In the genomic region with DNA sequence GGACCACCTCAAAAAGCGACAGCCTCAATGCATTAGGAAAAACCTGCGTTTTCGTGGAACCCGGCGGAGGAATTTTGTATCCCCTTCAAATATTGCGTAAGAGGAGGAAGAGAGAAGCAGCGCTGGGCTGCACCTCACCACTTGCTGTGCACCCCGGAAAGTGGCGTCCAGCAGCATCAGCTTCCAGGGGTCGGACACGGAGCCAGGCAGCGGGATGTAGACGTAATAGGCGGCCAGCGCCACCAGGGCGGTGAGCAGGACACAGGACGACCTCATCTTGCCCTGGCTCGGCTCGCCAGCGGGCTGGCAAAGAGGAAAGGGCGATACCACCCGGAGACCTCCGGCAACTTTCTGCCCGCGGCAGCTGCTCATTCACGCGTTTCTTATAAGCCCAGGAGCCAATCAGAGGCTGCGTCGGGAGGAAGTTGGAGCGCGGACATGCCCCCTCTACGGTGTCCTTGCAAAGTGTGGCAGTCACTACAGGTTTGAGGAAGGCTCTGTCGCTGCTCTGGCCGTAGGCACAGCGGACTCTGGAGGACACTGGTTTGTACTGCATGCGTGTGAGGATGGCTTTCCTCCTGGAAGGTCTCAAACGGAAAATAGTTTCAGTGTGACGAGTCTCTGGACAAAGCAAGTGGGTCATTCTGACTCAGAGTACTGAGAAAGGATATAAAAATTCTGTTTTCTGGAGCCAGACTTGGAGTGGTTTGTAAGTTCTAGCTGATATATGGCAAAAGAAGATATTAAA, we compare ENCODE assay signal across 1 cellular context.
A peak's percentile ranks its signal among the peaks of the same experiment; 100 is the strongest.
TF ChIP-seq lines count a peak whose summit lies in the region.

A gene with protein sequence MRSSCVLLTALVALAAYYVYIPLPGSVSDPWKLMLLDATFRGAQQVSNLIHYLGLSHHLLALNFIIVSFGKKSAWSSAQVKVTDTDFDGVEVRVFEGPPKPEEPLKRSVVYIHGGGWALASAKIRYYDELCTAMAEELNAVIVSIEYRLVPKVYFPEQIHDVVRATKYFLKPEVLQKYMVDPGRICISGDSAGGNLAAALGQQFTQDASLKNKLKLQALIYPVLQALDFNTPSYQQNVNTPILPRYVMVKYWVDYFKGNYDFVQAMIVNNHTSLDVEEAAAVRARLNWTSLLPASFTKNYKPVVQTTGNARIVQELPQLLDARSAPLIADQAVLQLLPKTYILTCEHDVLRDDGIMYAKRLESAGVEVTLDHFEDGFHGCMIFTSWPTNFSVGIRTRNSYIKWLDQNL (minus strand): TSS at position 359 of the 748 bp plus-strand sequence. CDS start 83 bp downstream, at position 276.

TF ChIP-seq in HepG2, 621 proteins besides CTCF, POLR2A, EP300 and RAD21 (continued from another document and continues in another):
- TF ChIP-seq, protein P1, sequence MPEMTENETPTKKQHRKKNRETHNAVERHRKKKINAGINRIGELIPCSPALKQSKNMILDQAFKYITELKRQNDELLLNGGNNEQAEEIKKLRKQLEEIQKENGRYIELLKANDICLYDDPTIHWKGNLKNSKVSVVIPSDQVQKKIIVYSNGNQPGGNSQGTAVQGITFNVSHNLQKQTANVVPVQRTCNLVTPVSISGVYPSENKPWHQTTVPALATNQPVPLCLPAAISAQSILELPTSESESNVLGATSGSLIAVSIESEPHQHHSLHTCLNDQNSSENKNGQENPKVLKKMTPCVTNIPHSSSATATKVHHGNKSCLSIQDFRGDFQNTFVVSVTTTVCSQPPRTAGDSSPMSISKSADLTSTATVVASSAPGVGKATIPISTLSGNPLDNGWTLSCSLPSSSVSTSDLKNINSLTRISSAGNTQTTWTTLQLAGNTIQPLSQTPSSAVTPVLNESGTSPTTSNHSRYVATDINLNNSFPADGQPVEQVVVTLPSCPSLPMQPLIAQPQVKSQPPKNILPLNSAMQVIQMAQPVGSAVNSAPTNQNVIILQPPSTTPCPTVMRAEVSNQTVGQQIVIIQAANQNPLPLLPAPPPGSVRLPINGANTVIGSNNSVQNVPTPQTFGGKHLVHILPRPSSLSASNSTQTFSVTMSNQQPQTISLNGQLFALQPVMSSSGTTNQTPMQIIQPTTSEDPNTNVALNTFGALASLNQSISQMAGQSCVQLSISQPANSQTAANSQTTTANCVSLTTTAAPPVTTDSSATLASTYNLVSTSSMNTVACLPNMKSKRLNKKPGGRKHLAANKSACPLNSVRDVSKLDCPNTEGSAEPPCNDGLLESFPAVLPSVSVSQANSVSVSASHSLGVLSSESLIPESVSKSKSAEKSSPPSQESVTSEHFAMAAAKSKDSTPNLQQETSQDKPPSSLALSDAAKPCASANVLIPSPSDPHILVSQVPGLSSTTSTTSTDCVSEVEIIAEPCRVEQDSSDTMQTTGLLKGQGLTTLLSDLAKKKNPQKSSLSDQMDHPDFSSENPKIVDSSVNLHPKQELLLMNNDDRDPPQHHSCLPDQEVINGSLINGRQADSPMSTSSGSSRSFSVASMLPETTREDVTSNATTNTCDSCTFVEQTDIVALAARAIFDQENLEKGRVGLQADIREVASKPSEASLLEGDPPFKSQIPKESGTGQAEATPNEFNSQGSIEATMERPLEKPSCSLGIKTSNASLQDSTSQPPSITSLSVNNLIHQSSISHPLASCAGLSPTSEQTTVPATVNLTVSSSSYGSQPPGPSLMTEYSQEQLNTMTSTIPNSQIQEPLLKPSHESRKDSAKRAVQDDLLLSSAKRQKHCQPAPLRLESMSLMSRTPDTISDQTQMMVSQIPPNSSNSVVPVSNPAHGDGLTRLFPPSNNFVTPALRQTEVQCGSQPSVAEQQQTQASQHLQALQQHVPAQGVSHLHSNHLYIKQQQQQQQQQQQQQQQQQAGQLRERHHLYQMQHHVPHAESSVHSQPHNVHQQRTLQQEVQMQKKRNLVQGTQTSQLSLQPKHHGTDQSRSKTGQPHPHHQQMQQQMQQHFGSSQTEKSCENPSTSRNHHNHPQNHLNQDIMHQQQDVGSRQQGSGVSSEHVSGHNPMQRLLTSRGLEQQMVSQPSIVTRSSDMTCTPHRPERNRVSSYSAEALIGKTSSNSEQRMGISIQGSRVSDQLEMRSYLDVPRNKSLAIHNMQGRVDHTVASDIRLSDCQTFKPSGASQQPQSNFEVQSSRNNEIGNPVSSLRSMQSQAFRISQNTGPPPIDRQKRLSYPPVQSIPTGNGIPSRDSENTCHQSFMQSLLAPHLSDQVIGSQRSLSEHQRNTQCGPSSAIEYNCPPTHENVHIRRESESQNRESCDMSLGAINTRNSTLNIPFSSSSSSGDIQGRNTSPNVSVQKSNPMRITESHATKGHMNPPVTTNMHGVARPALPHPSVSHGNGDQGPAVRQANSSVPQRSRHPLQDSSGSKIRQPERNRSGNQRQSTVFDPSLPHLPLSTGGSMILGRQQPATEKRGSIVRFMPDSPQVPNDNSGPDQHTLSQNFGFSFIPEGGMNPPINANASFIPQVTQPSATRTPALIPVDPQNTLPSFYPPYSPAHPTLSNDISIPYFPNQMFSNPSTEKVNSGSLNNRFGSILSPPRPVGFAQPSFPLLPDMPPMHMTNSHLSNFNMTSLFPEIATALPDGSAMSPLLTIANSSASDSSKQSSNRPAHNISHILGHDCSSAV (CRISPR knock-in tag; IDR thresholded peaks at IDR 0.05; ENCODE audit: borderline replicate concordance) = no peak
- TF ChIP-seq, protein P2, sequence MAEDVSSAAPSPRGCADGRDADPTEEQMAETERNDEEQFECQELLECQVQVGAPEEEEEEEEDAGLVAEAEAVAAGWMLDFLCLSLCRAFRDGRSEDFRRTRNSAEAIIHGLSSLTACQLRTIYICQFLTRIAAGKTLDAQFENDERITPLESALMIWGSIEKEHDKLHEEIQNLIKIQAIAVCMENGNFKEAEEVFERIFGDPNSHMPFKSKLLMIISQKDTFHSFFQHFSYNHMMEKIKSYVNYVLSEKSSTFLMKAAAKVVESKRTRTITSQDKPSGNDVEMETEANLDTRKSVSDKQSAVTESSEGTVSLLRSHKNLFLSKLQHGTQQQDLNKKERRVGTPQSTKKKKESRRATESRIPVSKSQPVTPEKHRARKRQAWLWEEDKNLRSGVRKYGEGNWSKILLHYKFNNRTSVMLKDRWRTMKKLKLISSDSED (CRISPR knock-in tag; IDR thresholded peaks at IDR 0.05) = no peak
- TF ChIP-seq, protein P3, sequence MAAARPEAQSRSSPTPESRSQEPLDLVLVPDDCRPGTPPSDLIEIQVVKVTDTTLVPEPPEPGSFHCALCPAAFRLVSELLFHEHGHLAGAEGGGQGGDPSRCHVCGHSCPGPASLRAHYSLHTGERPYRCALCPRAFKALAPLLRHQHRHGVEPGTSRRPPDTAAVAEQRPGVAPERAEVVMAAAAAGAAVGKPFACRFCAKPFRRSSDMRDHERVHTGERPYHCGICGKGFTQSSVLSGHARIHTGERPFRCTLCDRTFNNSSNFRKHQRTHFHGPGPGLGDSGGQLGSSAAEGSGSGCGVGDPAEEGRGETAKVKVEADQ (CRISPR knock-in tag; IDR thresholded peaks at IDR 0.05; ENCODE audit: borderline replicate concordance) = no peak
- TF ChIP-seq, protein P4, sequence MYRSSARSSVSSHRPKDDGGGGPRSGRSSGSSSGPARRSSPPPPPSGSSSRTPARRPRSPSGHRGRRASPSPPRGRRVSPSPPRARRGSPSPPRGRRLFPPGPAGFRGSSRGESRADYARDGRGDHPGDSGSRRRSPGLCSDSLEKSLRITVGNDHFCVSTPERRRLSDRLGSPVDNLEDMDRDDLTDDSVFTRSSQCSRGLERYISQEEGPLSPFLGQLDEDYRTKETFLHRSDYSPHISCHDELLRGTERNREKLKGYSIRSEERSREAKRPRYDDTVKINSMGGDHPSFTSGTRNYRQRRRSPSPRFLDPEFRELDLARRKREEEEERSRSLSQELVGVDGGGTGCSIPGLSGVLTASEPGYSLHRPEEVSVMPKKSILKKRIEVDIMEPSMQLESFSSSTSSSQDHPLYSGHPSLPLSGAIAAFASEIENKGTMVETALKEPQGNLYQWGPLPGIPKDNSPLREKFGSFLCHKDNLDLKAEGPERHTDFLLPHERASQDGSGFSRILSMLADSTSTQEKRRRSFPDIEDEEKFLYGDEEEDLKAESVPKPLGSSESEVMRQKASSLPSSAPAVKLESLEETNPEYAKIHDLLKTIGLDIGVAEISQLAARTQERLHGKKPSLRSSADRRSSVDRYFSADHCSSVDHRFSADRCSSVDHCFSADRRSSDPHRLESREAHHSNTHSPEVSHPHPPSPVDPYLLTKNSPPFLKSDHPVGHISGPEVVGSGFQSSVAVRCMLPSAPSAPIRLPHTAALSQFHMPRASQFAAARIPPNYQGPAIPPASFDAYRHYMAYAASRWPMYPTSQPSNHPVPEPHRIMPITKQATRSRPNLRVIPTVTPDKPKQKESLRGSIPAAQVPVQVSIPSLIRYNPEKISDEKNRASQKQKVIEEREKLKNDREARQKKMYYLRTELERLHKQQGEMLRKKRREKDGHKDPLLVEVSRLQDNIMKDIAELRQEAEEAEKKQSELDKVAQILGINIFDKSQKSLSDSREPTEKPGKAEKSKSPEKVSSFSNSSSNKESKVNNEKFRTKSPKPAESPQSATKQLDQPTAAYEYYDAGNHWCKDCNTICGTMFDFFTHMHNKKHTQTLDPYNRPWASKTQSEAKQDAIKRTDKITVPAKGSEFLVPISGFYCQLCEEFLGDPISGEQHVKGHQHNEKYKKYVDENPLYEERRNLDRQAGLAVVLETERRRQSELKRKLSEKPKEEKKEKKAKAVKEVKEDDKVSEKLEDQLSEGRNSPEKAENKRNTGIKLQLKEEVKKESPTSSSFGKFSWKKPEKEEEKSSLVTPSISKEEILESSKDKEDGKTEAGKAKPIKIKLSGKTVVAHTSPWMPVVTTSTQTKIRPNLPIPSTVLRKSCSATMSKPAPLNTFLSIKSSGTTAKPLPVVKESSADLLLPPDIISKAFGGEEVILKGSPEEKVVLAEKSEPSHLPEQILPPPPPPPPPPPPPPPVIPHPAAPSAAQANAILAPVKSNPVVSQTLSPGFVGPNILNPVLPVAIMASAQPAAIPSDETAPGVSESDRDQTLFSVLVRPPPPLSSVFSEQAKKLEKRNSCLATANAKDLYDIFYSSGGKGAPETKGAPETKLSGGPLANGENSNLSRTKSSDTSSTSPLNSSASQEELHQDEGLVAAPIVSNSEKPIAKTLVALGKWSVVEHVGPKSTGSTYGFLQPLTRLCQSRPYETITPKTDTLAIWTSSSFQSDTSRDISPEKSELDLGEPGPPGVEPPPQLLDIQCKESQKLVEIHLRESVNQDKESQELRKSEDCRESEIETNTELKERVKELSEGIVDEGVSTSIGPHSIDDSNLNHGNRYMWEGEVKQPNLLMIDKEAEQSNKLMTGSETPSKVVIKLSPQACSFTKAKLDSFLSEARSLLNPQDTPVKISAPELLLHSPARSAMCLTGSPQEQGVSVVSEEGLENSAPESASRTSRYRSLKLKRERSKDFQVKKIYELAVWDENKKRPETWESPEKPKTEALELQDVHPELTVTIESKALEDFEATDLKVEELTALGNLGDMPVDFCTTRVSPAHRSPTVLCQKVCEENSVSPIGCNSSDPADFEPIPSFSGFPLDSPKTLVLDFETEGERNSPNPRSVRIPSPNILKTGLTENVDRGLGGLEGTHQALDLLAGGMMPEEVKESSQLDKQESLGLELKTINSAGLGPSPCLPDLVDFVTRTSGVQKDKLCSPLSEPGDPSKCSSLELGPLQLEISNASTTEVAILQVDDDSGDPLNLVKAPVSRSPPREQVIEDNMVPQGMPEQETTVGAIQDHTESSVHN (CRISPR knock-in tag; IDR thresholded peaks at IDR 0.05) = no peak
- no peak for TF ChIP-seq ISX (CRISPR knock-in tag; conservative IDR thresholded peaks at IDR 0.05)
- peak; percentile 96 for TF ChIP-seq HNRNPL (IDR thresholded peaks at IDR 0.05; ENCODE audit: low read depth, low read length)
- TF ChIP-seq ZSCAN20 (CRISPR knock-in tag; IDR thresholded peaks at IDR 0.05; ENCODE audit: borderline replicate concordance) = no peak
- TF ChIP-seq SMAD3 (CRISPR knock-in tag; IDR thresholded peaks at IDR 0.05) = no peak
- TF ChIP-seq ZNF564 (CRISPR knock-in tag; IDR thresholded peaks at IDR 0.05) = 0 out of 2 replicates have a peak, but pooled peaks have one; percentile 36
- TF ChIP-seq CCAR2 (optimal IDR thresholded peaks at IDR 0.05; ENCODE audit: low read depth, low read length) = no peak
- TF ChIP-seq ZNF660 (CRISPR knock-in tag; IDR thresholded peaks at IDR 0.05; ENCODE audit: borderline replicate concordance, low read depth) = no peak
- no peak for TF ChIP-seq ATF1 (CRISPR knock-in tag; IDR thresholded peaks at IDR 0.05)
- no peak for TF ChIP-seq PLRG1 (conservative IDR thresholded peaks at IDR 0.05)
- TF ChIP-seq ZNF781 (CRISPR knock-in tag; IDR thresholded peaks at IDR 0.05; ENCODE audit: borderline replicate concordance, not compliant biosample characterization) = peak; percentile 88
- TF ChIP-seq ZNF296 (CRISPR knock-in tag; conservative IDR thresholded peaks at IDR 0.05) = no peak
- peak; percentile 87 for TF ChIP-seq ZNF333 (CRISPR knock-in tag; IDR thresholded peaks at IDR 0.05; ENCODE audit: borderline replicate concordance)
- TF ChIP-seq PCBP1 (IDR thresholded peaks at IDR 0.05; ENCODE audit: borderline replicate concordance, low read depth, low read length) = no peak
- no peak for TF ChIP-seq RAD51 (IDR thresholded peaks at IDR 0.05; ENCODE audit: borderline replicate concordance)
- no peak for TF ChIP-seq NKX3-1 (CRISPR knock-in tag; IDR thresholded peaks at IDR 0.05)
- TF ChIP-seq, protein P5, sequence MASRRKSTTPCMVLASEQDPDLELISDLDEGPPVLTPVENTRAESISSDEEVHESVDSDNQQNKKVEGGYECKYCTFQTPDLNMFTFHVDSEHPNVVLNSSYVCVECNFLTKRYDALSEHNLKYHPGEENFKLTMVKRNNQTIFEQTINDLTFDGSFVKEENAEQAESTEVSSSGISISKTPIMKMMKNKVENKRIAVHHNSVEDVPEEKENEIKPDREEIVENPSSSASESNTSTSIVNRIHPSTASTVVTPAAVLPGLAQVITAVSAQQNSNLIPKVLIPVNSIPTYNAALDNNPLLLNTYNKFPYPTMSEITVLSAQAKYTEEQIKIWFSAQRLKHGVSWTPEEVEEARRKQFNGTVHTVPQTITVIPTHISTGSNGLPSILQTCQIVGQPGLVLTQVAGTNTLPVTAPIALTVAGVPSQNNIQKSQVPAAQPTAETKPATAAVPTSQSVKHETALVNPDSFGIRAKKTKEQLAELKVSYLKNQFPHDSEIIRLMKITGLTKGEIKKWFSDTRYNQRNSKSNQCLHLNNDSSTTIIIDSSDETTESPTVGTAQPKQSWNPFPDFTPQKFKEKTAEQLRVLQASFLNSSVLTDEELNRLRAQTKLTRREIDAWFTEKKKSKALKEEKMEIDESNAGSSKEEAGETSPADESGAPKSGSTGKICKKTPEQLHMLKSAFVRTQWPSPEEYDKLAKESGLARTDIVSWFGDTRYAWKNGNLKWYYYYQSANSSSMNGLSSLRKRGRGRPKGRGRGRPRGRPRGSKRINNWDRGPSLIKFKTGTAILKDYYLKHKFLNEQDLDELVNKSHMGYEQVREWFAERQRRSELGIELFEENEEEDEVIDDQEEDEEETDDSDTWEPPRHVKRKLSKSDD (CRISPR knock-in tag; IDR thresholded peaks at IDR 0.05; ENCODE audit: low read depth) = peak; percentile 62; the same call in 1 of the 2 replicates
- peak; percentile 86 for TF ChIP-seq ZBTB38 (CRISPR knock-in tag; IDR thresholded peaks at IDR 0.05)
- TF ChIP-seq ZNF34 (CRISPR knock-in tag; IDR thresholded peaks at IDR 0.05; ENCODE audit: borderline replicate concordance) = no peak
- TF ChIP-seq HDAC6 (IDR thresholded peaks at IDR 0.05; ENCODE audit: low read depth, low read length) = no peak
- TF ChIP-seq, protein P6, sequence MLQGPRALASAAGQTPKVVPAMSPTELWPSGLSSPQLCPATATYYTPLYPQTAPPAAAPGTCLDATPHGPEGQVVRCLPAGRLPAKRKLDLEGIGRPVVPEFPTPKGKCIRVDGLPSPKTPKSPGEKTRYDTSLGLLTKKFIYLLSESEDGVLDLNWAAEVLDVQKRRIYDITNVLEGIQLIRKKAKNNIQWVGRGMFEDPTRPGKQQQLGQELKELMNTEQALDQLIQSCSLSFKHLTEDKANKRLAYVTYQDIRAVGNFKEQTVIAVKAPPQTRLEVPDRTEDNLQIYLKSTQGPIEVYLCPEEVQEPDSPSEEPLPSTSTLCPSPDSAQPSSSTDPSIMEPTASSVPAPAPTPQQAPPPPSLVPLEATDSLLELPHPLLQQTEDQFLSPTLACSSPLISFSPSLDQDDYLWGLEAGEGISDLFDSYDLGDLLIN (CRISPR knock-in tag; IDR thresholded peaks at IDR 0.05; ENCODE audit: borderline replicate concordance) = 0 out of 2 replicates have a peak, but pooled peaks have one; percentile 17
- no peak for TF ChIP-seq SRSF1 (optimal IDR thresholded peaks at IDR 0.05; ENCODE audit: low read depth, low read length)
